In genomic region chrX:57910287-57910912, GRCh38 we compare ENCODE assay signal across 8 cellular contexts. TPM values are rescaled to one million over a fixed set of nuclear protein-coding genes. Genes with fewer than 3 reads are reported as not detected.
DNase-seq lines count a peak whose midpoint lies in the region; ATAC-seq and TF ChIP-seq lines count a peak whose summit lies in the region.
"Not testable (repeated sequence)": the region's sequence is repeated elsewhere in the genome, so short reads cannot be mapped to it uniquely, and the experiment has no call there.

ZXDA (minus strand) TSS chrX:57910458; CDS start chrX:57910420, 38 bp downstream.

- H3K36me3 Mint-ChIP-seq in glutamatergic neuron (ENCODE audit: unreplicated experiment); natural killer cell treated with Interleukin-12 subunit alpha and Interleukin-12 subunit beta and Interleukin-15 and Interleukin-18, amount 100 ng/mL, for 72 hours; type B pancreatic cell: not testable (repeated sequence)

- H3K4me2 ChIP-seq in GM23248 (ENCODE audit: unreplicated experiment), result peak within 1 kb of the TSS; percentile 81

- H3K4me1 ChIP-seq in GM23248 (ENCODE audit: insufficient read depth) (peaks cover 24% of the 10 kb centered on the region), SJSA1 (replicated peaks) (peaks cover 11% of the 10 kb centered on the region)

- peaks cover 24% of the 10 kb centered on the region for H3F3A ChIP-seq in GM23248 (ENCODE audit: insufficient read depth)

- H3K27ac Mint-ChIP-seq in glutamatergic neuron (ENCODE audit: unreplicated experiment), result peak within 1 kb of the TSS; percentile 55
- peak within 1 kb of the TSS; percentile 73 to 88 for H3K27ac Mint-ChIP-seq in natural killer cell treated with Interleukin-12 subunit alpha and Interleukin-12 subunit beta and Interleukin-15 and Interleukin-18, amount 100 ng/mL, for 72 hours
- H3K27ac Mint-ChIP-seq in type B pancreatic cell, result peak within 1 kb of the TSS; percentile 53

- DNase-seq in GM23248 (peak; percentile 36), SJSA1 (ENCODE audit: low read depth in 1 of 2, low spot score in 2 of 2) (peak in 1 of 2 experiments; percentile 12), astrocyte of the spinal cord (ENCODE audit: low read depth, low spot score) (peak; percentile 16)
- not testable (repeated sequence) for DNase-seq in glutamatergic neuron; natural killer cell treated with Interleukin-12 subunit alpha and Interleukin-12 subunit beta and Interleukin-15 and Interleukin-18, amount 100 ng/mL, for 72 hours (ENCODE audit: low spot score); type B pancreatic cell (ENCODE audit: extremely low spot score, unreplicated experiment)

- WGBS in GM23248 (ENCODE audit: low coverage in 1 of 2, low lambda C conversion rate in 2 of 2, missing lambda C conversion rate in 2 of 2), 2 experiments, result 0 to 1% methylated on average over 6 of the region's 35 CpGs

- peak within 1 kb of the TSS; percentile 81 for H2AFZ ChIP-seq in GM23248

- H3K36me3 ChIP-seq in GM23248 (ENCODE audit: low read depth); SJSA1: not testable (repeated sequence)

- peak within 1 kb of the TSS; percentile 87 for H3K9ac ChIP-seq in GM23248

- H3K27ac ChIP-seq in GM23248 (peak within 1 kb of the TSS; percentile 49; the same call in 1 of the 2 replicates), SJSA1 (peak within 1 kb of the TSS; percentile 49; the same call in 1 of the 2 replicates)

- in situ Hi-C loops in GM23248 (cut with MboI), result loop anchor here (25.0 kb wide), 1 partner anchor 323 kb away; the partner anchor contains the start of gene ZXDB
- in situ Hi-C loops in astrocyte of the spinal cord (cut with HindIII; ENCODE audit: low sequenced_read_pairs), result not testable (repeated sequence)

- not testable (repeated sequence) for H3K9me3 Mint-ChIP-seq in glutamatergic neuron (ENCODE audit: unreplicated experiment); natural killer cell treated with Interleukin-12 subunit alpha and Interleukin-12 subunit beta and Interleukin-15 and Interleukin-18, amount 100 ng/mL, for 72 hours
- H3K9me3 Mint-ChIP-seq in type B pancreatic cell, result peaks cover 11% of the 10 kb centered on the region

- not testable (repeated sequence) for H4K20me1 ChIP-seq in GM23248 (ENCODE audit: insufficient read depth)

- H3K9me2 ChIP-seq in GM23248 (ENCODE audit: insufficient read depth), result not testable (repeated sequence)

- H3K4me3 Mint-ChIP-seq in glutamatergic neuron (ENCODE audit: unreplicated experiment) (peak within 1 kb of the TSS; percentile 84), type B pancreatic cell (peak within 1 kb of the TSS; percentile 55)
- H3K4me3 Mint-ChIP-seq in natural killer cell treated with Interleukin-12 subunit alpha and Interleukin-12 subunit beta and Interleukin-15 and Interleukin-18, amount 100 ng/mL, for 72 hours, result peak within 1 kb of the TSS; percentile 71

- H3K4me3 ChIP-seq in GM23248, result peak within 1 kb of the TSS; percentile 69
- peak within 1 kb of the TSS; percentile 39 for H3K4me3 ChIP-seq in SJSA1
- H3K4me3 ChIP-seq in astrocyte of the spinal cord (ENCODE audit: low read depth, low read length), result peak within 1 kb of the TSS; percentile 39

- H3K27me3 Mint-ChIP-seq in glutamatergic neuron (ENCODE audit: unreplicated experiment); natural killer cell treated with Interleukin-12 subunit alpha and Interleukin-12 subunit beta and Interleukin-15 and Interleukin-18, amount 100 ng/mL, for 72 hours; type B pancreatic cell: not testable (repeated sequence)

- ATAC-seq in GM18499 (IDR thresholded peaks at IDR 0.05; ENCODE audit: insufficient read depth, unreplicated experiment) (peak; percentile 40), HG03460 (IDR thresholded peaks at IDR 0.05; ENCODE audit: unreplicated experiment) (peak; percentile 56)
- peak; percentile 70 to 79 for ATAC-seq in natural killer cell treated with Interleukin-12 subunit alpha and Interleukin-12 subunit beta and Interleukin-15 and Interleukin-18, amount 100 ng/mL, for 72 hours

- not testable (repeated sequence) for H3K4me1 Mint-ChIP-seq in glutamatergic neuron (ENCODE audit: low read depth, unreplicated experiment); type B pancreatic cell (ENCODE audit: unreplicated experiment)
- H3K4me1 Mint-ChIP-seq in natural killer cell treated with Interleukin-12 subunit alpha and Interleukin-12 subunit beta and Interleukin-15 and Interleukin-18, amount 100 ng/mL, for 72 hours (ENCODE audit: low read depth in 2 of 2), result peaks cover 11 to 24% of the 10 kb centered on the region in 2 donors

- H3K27me3 ChIP-seq in GM23248 (replicated peaks; ENCODE audit: insufficient read depth); SJSA1 (replicated peaks): not testable (repeated sequence)

- not testable (repeated sequence) for H3K9me3 ChIP-seq in GM23248 (ENCODE audit: low read depth); SJSA1 (replicated peaks)

- TF ChIP-seq CTCF in astrocyte of the spinal cord (IDR thresholded peaks at IDR 0.05; ENCODE audit: low read depth, low read length); glutamatergic neuron (IDR thresholded peaks at IDR 0.05; ENCODE audit: partially characterized antibody, unreplicated experiment); type B pancreatic cell (conservative IDR thresholded peaks at IDR 0.05): not testable (repeated sequence)

- H3K79me2 ChIP-seq in GM23248 (ENCODE audit: insufficient read depth), result not testable (repeated sequence)

RNA-seq across cellular contexts. Expression of gene ZXDA, which starts in this region (rescaled TPM):
- 3.7 and 4.9 TPM in 2 replicates for total RNA-seq in GM23248 (2014; rRNA removed; shearing (Covaris generic))
- polyA plus RNA-seq in GM23248 (2016; fragmentation: Nextera tagmentation; extraction: Ambion mirVana), result 0.61 and 0.85 TPM in 2 replicates
- total RNA-seq in SJSA1 (2014; rRNA removed; shearing (Covaris generic)), result 3.8 TPM in 2 replicates
- total RNA-seq in glutamatergic neuron (ENCODE audit: unreplicated experiment), result 3.4 TPM
- 1 to 10 TPM; 3.0 TPM for total RNA-seq in natural killer cell treated with Interleukin-12 subunit alpha and Interleukin-12 subunit beta and Interleukin-15 and Interleukin-18, amount 100 ng/mL, for 72 hours
- 3.5 TPM in 1 of 2 replicates, not detected in the other for total RNA-seq in type B pancreatic cell (ENCODE audit: low replicate concordance)
